Comparison of ENCODE assay signal across 11 cellular contexts in genomic region chrX:68699960-68700746, GRCh38. TPM values are rescaled to one million over a fixed set of nuclear protein-coding genes. Genes with fewer than 3 reads are reported as not detected.
A peak's percentile ranks its signal among the peaks of the same experiment; 100 is the strongest.
DNase-seq lines count a peak whose midpoint lies in the region; ATAC-seq and TF ChIP-seq lines count a peak whose summit lies in the region.
"Had no signal": no experiment of that assay in that cellular context is flagged by ENCODE, and none has a peak within 500 bp of the region (broad histone marks: within the 10 kb centered on the region; RNA-seq: fewer than 3 reads in every experiment).

No MANE protein-coding gene starts in this region.

- H3K4me1 ChIP-seq in skeletal muscle satellite cell (ENCODE audit: control insufficient read depth, insufficient read depth, low read length) = peaks cover 21% of the 10 kb centered on the region
- no peaks in the 10 kb centered on the region for H3K4me1 ChIP-seq in sigmoid colon
- H3K4me1 ChIP-seq: SJCRH30 had no signal

- H3K27ac ChIP-seq in sigmoid colon = no peak overlapping the region
- H3K27ac ChIP-seq: SJCRH30 had no signal

- H3K36me3 ChIP-seq in skeletal muscle satellite cell (ENCODE audit: insufficient read depth, low read length) (no peaks in the 10 kb centered on the region), sigmoid colon (no peaks in the 10 kb centered on the region)
- H3K36me3 ChIP-seq: SJCRH30 had no signal

- H3K27me3 ChIP-seq in skeletal muscle satellite cell (ENCODE audit: control insufficient read depth, insufficient read depth, low read length) (peaks cover 6% of the 10 kb centered on the region), sigmoid colon (no peaks in the 10 kb centered on the region)
- H3K27me3 ChIP-seq: SJCRH30 had no signal

- DNase-seq in HPDE6-E6E7 (ENCODE audit: extremely low spot score) (peak; percentile 16), foreskin fibroblast (peak; percentile 32 to 38), SHP77 (lab: John Stamatoyannopoulos, UW) (no peak), sigmoid colon (no peak), posterior vena cava (ENCODE audit: low spot score) (no peak)
- no peak for DNase-seq in activated CD8-positive, alpha-beta T cell treated with anti-CD3 and anti-CD28 coated beads for 36 hours
- DNase-seq: amygdala, NCI-H2081 treated with DMSO at 0.1 percent for 48 hours, SJCRH30 had no signal

- ATAC-seq in SK-N-SH treated with all-trans-retinoic acid at 6 μM for 48 hours = peak; percentile 47; the same call in 2 of the 3 replicates
- ATAC-seq in activated CD8-positive, alpha-beta T cell treated with anti-CD3 and anti-CD28 coated beads for 36 hours = no peak

- H3K27me3 Mint-ChIP-seq in activated CD8-positive, alpha-beta T cell treated with anti-CD3 and anti-CD28 coated beads for 36 hours = peaks cover 7% of the 10 kb centered on the region

- no peak for TF ChIP-seq POLR2A in sigmoid colon (IDR thresholded peaks at IDR 0.05)

- H3K27ac Mint-ChIP-seq in activated CD8-positive, alpha-beta T cell treated with anti-CD3 and anti-CD28 coated beads for 36 hours = no peak overlapping the region

- H3K36me3 Mint-ChIP-seq in activated CD8-positive, alpha-beta T cell treated with anti-CD3 and anti-CD28 coated beads for 36 hours (ENCODE audit: low read depth) = no peaks in the 10 kb centered on the region

- no peak overlapping the region for H3K4me3 Mint-ChIP-seq in activated CD8-positive, alpha-beta T cell treated with anti-CD3 and anti-CD28 coated beads for 36 hours

- peak overlapping the region; percentile 50 for H3K9ac ChIP-seq in skeletal muscle satellite cell (ENCODE audit: low read depth, low read length)

- peak overlapping the region; percentile 53 for H3K4me2 ChIP-seq in skeletal muscle satellite cell (ENCODE audit: low read length)

- WGBS in sigmoid colon, 2 donors = 73 to 75% methylated on average over 7 of the region's 7 CpGs

- no peak for TF ChIP-seq EP300 in sigmoid colon (IDR thresholded peaks at IDR 0.05)

- intact Hi-C loops in sigmoid colon (cut with DNase I) = no loop called here
- intact Hi-C loops in posterior vena cava (cut with DNase I) = no loop called here
- intact Hi-C loops in activated CD8-positive, alpha-beta T cell treated with anti-CD3 and anti-CD28 coated beads for 36 hours (cut with micrococcal nuclease) = no loop called here

- CTCF ChIA-PET in activated CD8-positive, alpha-beta T cell treated with anti-CD3 and anti-CD28 coated beads for 36 hours (lab: Charles Lee) = no interaction called here

- no peak overlapping the region for H3K4me3 ChIP-seq in foreskin fibroblast (ENCODE audit: low read depth in 1 of 2, low read length in 2 of 2)
- peak overlapping the region; percentile 36 for H3K4me3 ChIP-seq in skeletal muscle satellite cell (ENCODE audit: low read length)
- H3K4me3 ChIP-seq in sigmoid colon = no peak overlapping the region
- H3K4me3 ChIP-seq: SJCRH30 had no signal

- H3K9me3 ChIP-seq in skeletal muscle satellite cell (replicated peaks; ENCODE audit: low read length) (no peaks in the 10 kb centered on the region), sigmoid colon (no peaks in the 10 kb centered on the region)
- H3K9me3 ChIP-seq: SJCRH30 had no signal

- POLR2A ChIA-PET in activated CD8-positive, alpha-beta T cell treated with anti-CD3 and anti-CD28 coated beads for 36 hours (lab: Charles Lee) = no interaction called here

- no peak for TF ChIP-seq CTCF in foreskin fibroblast (IDR thresholded peaks at IDR 0.05; ENCODE audit: low read depth, low read length)
- TF ChIP-seq CTCF in sigmoid colon (IDR thresholded peaks at IDR 0.05) = no peak
- no peak for TF ChIP-seq CTCF in activated CD8-positive, alpha-beta T cell treated with anti-CD3 and anti-CD28 coated beads for 36 hours (IDR thresholded peaks at IDR 0.05)

- H3K4me1 Mint-ChIP-seq in activated CD8-positive, alpha-beta T cell treated with anti-CD3 and anti-CD28 coated beads for 36 hours (ENCODE audit: low read depth) = peaks cover 2% of the 10 kb centered on the region

- no peaks in the 10 kb centered on the region for H3K9me3 Mint-ChIP-seq in activated CD8-positive, alpha-beta T cell treated with anti-CD3 and anti-CD28 coated beads for 36 hours

TF ChIP-seq in SK-N-SH treated with all-trans-retinoic acid at 6 μM for 48 hours, 23 proteins besides CTCF, POLR2A, EP300 and RAD21 (continues in another document):
- TF ChIP-seq BACH2 (CRISPR knock-in tag; IDR thresholded peaks at IDR 0.05; ENCODE audit: borderline replicate concordance) (no peak), ARNTL (CRISPR knock-in tag; IDR thresholded peaks at IDR 0.05; ENCODE audit: borderline replicate concordance, low read depth) (no peak), ZNF565 (CRISPR knock-in tag; conservative IDR thresholded peaks at IDR 0.05; ENCODE audit: low read depth) (no peak), TSHZ2 (CRISPR knock-in tag; IDR thresholded peaks at IDR 0.05) (no peak), ISL1 (CRISPR knock-in tag; IDR thresholded peaks at IDR 0.05) (no peak), PPARA (CRISPR knock-in tag; IDR thresholded peaks at IDR 0.05; ENCODE audit: borderline replicate concordance) (no peak), ESRRG (CRISPR knock-in tag; IDR thresholded peaks at IDR 0.05) (no peak), ZNF70 (CRISPR knock-in tag; IDR thresholded peaks at IDR 0.05) (no peak), PATZ1 (CRISPR knock-in tag; IDR thresholded peaks at IDR 0.05; ENCODE audit: borderline replicate concordance) (no peak), CSDC2 (CRISPR knock-in tag; IDR thresholded peaks at IDR 0.05) (no peak), SNAI2 (CRISPR knock-in tag; IDR thresholded peaks at IDR 0.05) (no peak)
- TF ChIP-seq, protein P1, sequence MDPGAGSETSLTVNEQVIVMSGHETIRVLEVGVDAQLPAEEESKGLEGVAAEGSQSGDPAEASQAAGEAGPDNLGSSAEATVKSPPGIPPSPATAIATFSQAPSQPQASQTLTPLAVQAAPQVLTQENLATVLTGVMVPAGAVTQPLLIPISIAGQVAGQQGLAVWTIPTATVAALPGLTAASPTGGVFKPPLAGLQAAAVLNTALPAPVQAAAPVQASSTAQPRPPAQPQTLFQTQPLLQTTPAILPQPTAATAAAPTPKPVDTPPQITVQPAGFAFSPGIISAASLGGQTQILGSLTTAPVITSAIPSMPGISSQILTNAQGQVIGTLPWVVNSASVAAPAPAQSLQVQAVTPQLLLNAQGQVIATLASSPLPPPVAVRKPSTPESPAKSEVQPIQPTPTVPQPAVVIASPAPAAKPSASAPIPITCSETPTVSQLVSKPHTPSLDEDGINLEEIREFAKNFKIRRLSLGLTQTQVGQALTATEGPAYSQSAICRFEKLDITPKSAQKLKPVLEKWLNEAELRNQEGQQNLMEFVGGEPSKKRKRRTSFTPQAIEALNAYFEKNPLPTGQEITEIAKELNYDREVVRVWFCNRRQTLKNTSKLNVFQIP (CRISPR knock-in tag; IDR thresholded peaks at IDR 0.05; ENCODE audit: borderline replicate concordance, low read depth) = no peak

RNA-seq across cellular contexts. Expression of gene STARD8, which starts 52.7 kb away (rescaled TPM):
- 0.76 and 0.87 TPM in 2 replicates for total RNA-seq in skeletal muscle satellite cell (2012; rRNA removed)
- 10 to 100 TPM in 1 of 4 donors, 1 to 10 TPM in 3; 5.3 to 10.7 (median 8.5) TPM for total RNA-seq in sigmoid colon
- polyA plus RNA-seq in sigmoid colon = 1 to 10 TPM in 2 of 3 donors, under 1 TPM in 1; 0.92 to 2.9 (median 2.4) TPM
- total RNA-seq in posterior vena cava = 10 to 100 TPM in 1 of 2 donors, 1 to 10 TPM in 1; 9.1 to 14.1 TPM
- under 1 TPM; 0.36 to 0.38 TPM for total RNA-seq in activated CD8-positive, alpha-beta T cell treated with anti-CD3 and anti-CD28 coated beads for 36 hours

Comparison
In these comparisons a context has a peak if more than half of its experiments do, and no peak if none do; other contexts are left out.
1. DNase-seq: peak in HPDE6-E6E7 (single experiment) and foreskin fibroblast (2 of 2); none in SHP77 (0 of 2), sigmoid colon (single experiment), posterior vena cava (single experiment) and activated CD8-positive, alpha-beta T cell treated with anti-CD3 and anti-CD28 coated beads for 36 hours (single experiment).
2. RNA of gene STARD8, which starts 52.7 kb away (total RNA-seq): 9.1 to 14.1 TPM in posterior vena cava and 5.3 to 10.7 TPM in sigmoid colon; 0.36 to 0.38 TPM in activated CD8-positive, alpha-beta T cell treated with anti-CD3 and anti-CD28 coated beads for 36 hours; every median in the first group is over 4 times any median in the second.